In the genomic region with DNA sequence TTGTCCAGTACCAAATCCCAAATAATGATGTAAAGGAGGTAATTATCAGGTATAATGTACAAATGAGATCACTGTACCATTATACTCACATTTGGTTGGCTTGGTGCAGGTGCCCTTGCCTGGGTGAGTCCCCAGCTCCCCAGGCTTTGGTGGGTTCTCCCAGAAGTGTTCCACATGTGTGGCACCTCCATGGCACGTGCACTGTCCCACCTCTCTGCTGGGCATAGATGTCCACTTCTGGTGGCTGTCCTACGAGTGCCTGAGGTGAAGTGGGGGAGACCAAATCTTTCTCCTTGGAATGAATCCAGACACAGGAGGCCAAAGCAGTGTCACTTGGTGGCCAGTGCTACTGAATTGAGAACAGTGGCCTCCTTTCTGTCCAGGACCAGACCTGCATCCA, we compare ENCODE assay signal across 9 cellular contexts.
"Had no signal": no experiment of that assay in that cellular context is flagged by ENCODE, and none has a peak within 500 bp of the region (broad histone marks: within the 10 kb centered on the region; RNA-seq: fewer than 3 reads in every experiment).

No MANE protein-coding gene starts in this region.

- H3K4me3 ChIP-seq: GM23248, HAP-1 had no signal

- H2AFZ ChIP-seq: GM23248 had no signal

- H3K4me1 ChIP-seq: HAP-1 had no signal

- H3K36me3 ChIP-seq: HAP-1 had no signal

- ATAC-seq: HCT116 had no signal

- H3K4me3 Mint-ChIP-seq: HFFc6, IgD-negative memory B cell had no signal

- DNase-seq: GM23248, GOT3, H7, HFFc6, KBM-7 had no signal

- H3K36me3 Mint-ChIP-seq: IgD-negative memory B cell had no signal

- H3K27ac ChIP-seq: GM23248, HL-60 had no signal

- H3K9me3 Mint-ChIP-seq: HFFc6, IgD-negative memory B cell had no signal

- H3K27ac Mint-ChIP-seq: HFFc6, IgD-negative memory B cell had no signal

- H3K9me3 ChIP-seq: HAP-1 had no signal

- H3K9ac ChIP-seq: GM23248 had no signal
